1 cellular context compared by ENCODE assay signal in genomic region chr1:67430358-67431155, GRCh38.
TF ChIP-seq lines count a peak whose summit lies in the region.

TSS of gene SERBP1 (minus strand) at chr1:67430402. CDS start at chr1:67430300, 102 bp downstream.

TF ChIP-seq in GM12878, 131 proteins besides CTCF, POLR2A, EP300 and RAD21 (continued from another document):
- TF ChIP-seq HSF1 (IDR thresholded peaks at IDR 0.05; ENCODE audit: low read depth, low read length) (no peak), ZNF274 (IDR thresholded peaks at IDR 0.05; ENCODE audit: insufficient read depth, insufficient read length) (no peak), BHLHE40 (IDR thresholded peaks at IDR 0.05; ENCODE audit: borderline replicate concordance in 1 of 2, low read depth in 2 of 2, low read length in 1 of 2) (peak; percentile 86 to 90)
